14 cellular contexts compared by ENCODE assay signal in the genomic region with DNA sequence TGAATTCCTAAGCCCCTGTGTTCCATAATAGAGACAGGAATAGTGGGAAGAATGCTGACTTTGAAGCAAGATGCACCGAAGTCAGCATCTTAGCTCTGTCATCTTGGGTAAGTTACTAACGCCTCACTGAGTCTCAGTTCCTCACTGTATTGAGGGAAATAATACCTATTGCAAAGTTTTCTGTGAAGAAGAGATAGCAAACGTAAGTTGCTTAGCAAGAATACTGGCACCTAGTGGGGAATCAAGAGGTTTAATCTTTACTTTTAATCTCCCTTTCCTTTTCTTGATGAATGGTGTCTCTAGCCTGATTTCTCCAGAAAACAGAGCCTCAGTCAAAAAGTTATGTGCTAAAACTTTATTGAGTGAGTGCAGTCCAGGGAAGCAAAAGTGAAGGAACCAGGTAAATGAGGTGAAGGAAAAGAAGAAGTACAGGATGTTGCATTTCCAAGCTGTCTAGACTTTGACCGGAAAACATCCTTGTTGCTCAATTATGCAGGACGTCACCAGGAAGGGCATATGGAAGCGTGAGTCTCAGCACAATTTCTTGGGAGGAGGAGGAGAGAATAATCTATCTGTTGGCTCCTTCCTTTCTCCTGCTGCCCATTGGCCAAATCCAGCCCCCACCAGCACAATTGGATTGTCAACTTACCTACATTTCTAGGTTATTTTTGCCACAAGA.
DNase-seq lines count a peak whose midpoint lies in the region; ATAC-seq, FAIRE-seq and TF ChIP-seq lines count a peak whose summit lies in the region.
"Had no signal": no experiment of that assay in that cellular context is flagged by ENCODE, and none has a peak within 500 bp of the region (broad histone marks: within the 10 kb centered on the region; RNA-seq: fewer than 3 reads in every experiment).

No MANE protein-coding gene starts in this region.

- peaks cover 14% of the 10 kb centered on the region for H3K27me3 Mint-ChIP-seq in astrocyte (ENCODE audit: low read depth, unreplicated experiment)
- H3K27me3 Mint-ChIP-seq in activated CD8-positive, alpha-beta T cell treated with anti-CD3 and anti-CD28 coated beads, Interleukin-2, amount 10 ng/mL, durations not matched to agents 7 days and 5 days (ENCODE audit: low read depth): no peaks in the 10 kb centered on the region
- peaks cover 2% of the 10 kb centered on the region for H3K27me3 Mint-ChIP-seq in activated CD4-positive, alpha-beta T cell treated with anti-CD3 and anti-CD28 coated beads, Interleukin-2, amount 10 ng/mL, durations not matched to agents 7 days and 5 days

- H3K27ac ChIP-seq in Karpas-422 (ENCODE audit: low read length) (no peak overlapping the region), astrocyte (ENCODE audit: low read depth, low read length) (no peak overlapping the region)
- H3K27ac ChIP-seq: spleen, vagina had no signal

- no peak for FAIRE-seq in D721Med (lab: Jason Lieb, UNC)
- no peak for FAIRE-seq in astrocyte (lab: Jason Lieb, UNC)

- H3K4me3 Mint-ChIP-seq in astrocyte (ENCODE audit: unreplicated experiment): no peak overlapping the region
- H3K4me3 Mint-ChIP-seq in activated CD8-positive, alpha-beta T cell treated with anti-CD3 and anti-CD28 coated beads, Interleukin-2, amount 10 ng/mL, durations not matched to agents 7 days and 5 days: no peak overlapping the region
- H3K4me3 Mint-ChIP-seq in activated CD4-positive, alpha-beta T cell treated with anti-CD3 and anti-CD28 coated beads, Interleukin-2, amount 10 ng/mL, durations not matched to agents 7 days and 5 days: no peak overlapping the region
- H3K4me3 Mint-ChIP-seq: activated CD4-positive, alpha-beta T cell treated with anti-CD3 and anti-CD28 coated beads for 36 hours; naive B cell had no signal

- ATAC-seq in GM18517 (IDR thresholded peaks at IDR 0.05; ENCODE audit: unreplicated experiment) (no peak), HG03460 (IDR thresholded peaks at IDR 0.05; ENCODE audit: unreplicated experiment) (no peak)
- no peak for ATAC-seq in activated CD8-positive, alpha-beta T cell treated with anti-CD3 and anti-CD28 coated beads, Interleukin-2, amount 10 ng/mL, durations not matched to agents 7 days and 5 days
- ATAC-seq: activated CD4-positive, alpha-beta T cell treated with anti-CD3 and anti-CD28 coated beads for 36 hours had no signal

- no peaks in the 10 kb centered on the region for H3K79me2 ChIP-seq in Karpas-422 (ENCODE audit: low read length)
- H3K79me2 ChIP-seq in astrocyte (ENCODE audit: insufficient read depth, low read length): no peaks in the 10 kb centered on the region

- no peaks in the 10 kb centered on the region for H3K9me3 Mint-ChIP-seq in astrocyte (ENCODE audit: unreplicated experiment)
- no peaks in the 10 kb centered on the region for H3K9me3 Mint-ChIP-seq in activated CD8-positive, alpha-beta T cell treated with anti-CD3 and anti-CD28 coated beads, Interleukin-2, amount 10 ng/mL, durations not matched to agents 7 days and 5 days (ENCODE audit: insufficient read depth)
- no peaks in the 10 kb centered on the region for H3K9me3 Mint-ChIP-seq in activated CD4-positive, alpha-beta T cell treated with anti-CD3 and anti-CD28 coated beads, Interleukin-2, amount 10 ng/mL, durations not matched to agents 7 days and 5 days
- H3K9me3 Mint-ChIP-seq: naive B cell had no signal

- H3K4me1 ChIP-seq in Karpas-422 (ENCODE audit: low read length) (no peaks in the 10 kb centered on the region), astrocyte (ENCODE audit: insufficient read depth, low read length) (no peaks in the 10 kb centered on the region)
- H3K4me1 ChIP-seq: spleen, vagina had no signal

- no peaks in the 10 kb centered on the region for H3K36me3 Mint-ChIP-seq in astrocyte (ENCODE audit: low read depth, unreplicated experiment)
- no peaks in the 10 kb centered on the region for H3K36me3 Mint-ChIP-seq in activated CD8-positive, alpha-beta T cell treated with anti-CD3 and anti-CD28 coated beads, Interleukin-2, amount 10 ng/mL, durations not matched to agents 7 days and 5 days (ENCODE audit: low read depth)
- H3K36me3 Mint-ChIP-seq in activated CD4-positive, alpha-beta T cell treated with anti-CD3 and anti-CD28 coated beads, Interleukin-2, amount 10 ng/mL, durations not matched to agents 7 days and 5 days (ENCODE audit: low read depth): no peaks in the 10 kb centered on the region
- H3K36me3 Mint-ChIP-seq: naive B cell had no signal

- DNase-seq in D721Med (ENCODE audit: insufficient read length, low spot score) (no peak), Karpas-422 (peak; percentile 50), astrocyte (ENCODE audit: low read depth) (peak; percentile 21), kidney tubule cell (ENCODE audit: low spot score) (peak; percentile 6)
- no peak for DNase-seq in activated CD8-positive, alpha-beta T cell treated with anti-CD3 and anti-CD28 coated beads, Interleukin-2, amount 10 ng/mL, durations not matched to agents 7 days and 5 days
- DNase-seq in activated CD4-positive, alpha-beta T cell treated with anti-CD3 and anti-CD28 coated beads, Interleukin-2, amount 10 ng/mL, durations not matched to agents 7 days and 5 days: no peak
- DNase-seq: activated CD4-positive, alpha-beta T cell treated with anti-CD3 and anti-CD28 coated beads for 36 hours; activated naive CD4-positive, alpha-beta T cell; naive B cell; NCI-H187 treated with DMSO at 0.1 percent for 48 hours; spleen had no signal

- no peak overlapping the region for H3K9ac ChIP-seq in Karpas-422 (ENCODE audit: low read length)
- H3K9ac ChIP-seq in astrocyte (ENCODE audit: low read length): no peak overlapping the region

- H3K9me3 ChIP-seq in Karpas-422 (ENCODE audit: low read length): no peaks in the 10 kb centered on the region
- H3K9me3 ChIP-seq in astrocyte (ENCODE audit: insufficient read depth, low read depth, low read length): no peaks in the 10 kb centered on the region
- H3K9me3 ChIP-seq: spleen, vagina had no signal

- no peaks in the 10 kb centered on the region for H3K36me3 ChIP-seq in Karpas-422 (ENCODE audit: insufficient read depth, low read length)
- no peaks in the 10 kb centered on the region for H3K36me3 ChIP-seq in astrocyte (ENCODE audit: insufficient read depth, low read length)
- H3K36me3 ChIP-seq: spleen, vagina had no signal

- H3K4me1 Mint-ChIP-seq in astrocyte (ENCODE audit: low read depth, unreplicated experiment): no peaks in the 10 kb centered on the region
- H3K4me1 Mint-ChIP-seq in activated CD8-positive, alpha-beta T cell treated with anti-CD3 and anti-CD28 coated beads, Interleukin-2, amount 10 ng/mL, durations not matched to agents 7 days and 5 days (ENCODE audit: low read depth): no peaks in the 10 kb centered on the region
- H3K4me1 Mint-ChIP-seq in activated CD4-positive, alpha-beta T cell treated with anti-CD3 and anti-CD28 coated beads, Interleukin-2, amount 10 ng/mL, durations not matched to agents 7 days and 5 days: no peaks in the 10 kb centered on the region
- H3K4me1 Mint-ChIP-seq: activated CD4-positive, alpha-beta T cell treated with anti-CD3 and anti-CD28 coated beads for 36 hours; naive B cell had no signal

- TF ChIP-seq CTCF in D721Med (IDR thresholded peaks at IDR 0.05; ENCODE audit: insufficient read depth, missing control alignments) (peak; percentile 15), astrocyte (IDR thresholded peaks at IDR 0.05; ENCODE audit: insufficient read depth, low read depth, low read length) (peak; percentile 15)

- H3K4me3 ChIP-seq in Karpas-422 (ENCODE audit: low read length): no peak overlapping the region
- no peak overlapping the region for H3K4me3 ChIP-seq in astrocyte (ENCODE audit: insufficient read depth, low read depth, low read length)
- H3K4me3 ChIP-seq: spleen, vagina had no signal

- H4K20me1 ChIP-seq in Karpas-422 (ENCODE audit: insufficient read depth, low read depth, low read length) (no peaks in the 10 kb centered on the region), astrocyte (ENCODE audit: insufficient read depth, low read length) (no peaks in the 10 kb centered on the region)

- CTCF ChIA-PET in activated CD8-positive, alpha-beta T cell treated with anti-CD3 and anti-CD28 coated beads, Interleukin-2, amount 10 ng/mL, durations not matched to agents 7 days and 5 days (lab: Charles Lee): interaction anchor here (0.8 kb wide), 1 partner anchor 174 kb away, joined by 3 read pairs; no protein-coding TSS in a partner anchor
- CTCF ChIA-PET in activated CD4-positive, alpha-beta T cell treated with anti-CD3 and anti-CD28 coated beads, Interleukin-2, amount 10 ng/mL, durations not matched to agents 7 days and 5 days (lab: Charles Lee): no interaction called here

- no peak overlapping the region for H3K4me2 ChIP-seq in Karpas-422 (ENCODE audit: low read depth, low read length, poor library complexity, severe bottlenecking)
- H3K4me2 ChIP-seq in astrocyte (ENCODE audit: low read length): no peak overlapping the region

- no peak overlapping the region for H3K27ac Mint-ChIP-seq in astrocyte (ENCODE audit: unreplicated experiment)
- no peak overlapping the region for H3K27ac Mint-ChIP-seq in activated CD8-positive, alpha-beta T cell treated with anti-CD3 and anti-CD28 coated beads, Interleukin-2, amount 10 ng/mL, durations not matched to agents 7 days and 5 days
- no peak overlapping the region for H3K27ac Mint-ChIP-seq in activated CD4-positive, alpha-beta T cell treated with anti-CD3 and anti-CD28 coated beads, Interleukin-2, amount 10 ng/mL, durations not matched to agents 7 days and 5 days
- H3K27ac Mint-ChIP-seq: activated CD4-positive, alpha-beta T cell treated with anti-CD3 and anti-CD28 coated beads for 36 hours had no signal

- H3K27me3 ChIP-seq in Karpas-422 (ENCODE audit: low read length): no peaks in the 10 kb centered on the region
- no peaks in the 10 kb centered on the region for H3K27me3 ChIP-seq in astrocyte (ENCODE audit: insufficient read depth, low read length)
- H3K27me3 ChIP-seq: vagina had no signal

- H3K9me2 ChIP-seq in Karpas-422 (replicated peaks; ENCODE audit: insufficient read depth, low read length): no peaks in the 10 kb centered on the region

- H2AFZ ChIP-seq in Karpas-422 (ENCODE audit: low read length) (no peak overlapping the region), astrocyte (ENCODE audit: low read depth, low read length) (no peak overlapping the region)

- POLR2A ChIA-PET in activated CD8-positive, alpha-beta T cell treated with anti-CD3 and anti-CD28 coated beads, Interleukin-2, amount 10 ng/mL, durations not matched to agents 7 days and 5 days (lab: Charles Lee): no interaction called here
- POLR2A ChIA-PET in activated CD4-positive, alpha-beta T cell treated with anti-CD3 and anti-CD28 coated beads, Interleukin-2, amount 10 ng/mL, durations not matched to agents 7 days and 5 days (lab: Charles Lee): no interaction called here

Comparison
In these comparisons a context has a peak if more than half of its experiments do, and no peak if none do; other contexts are left out.
1. DNase-seq: peak in Karpas-422 (single experiment), astrocyte (single experiment) and kidney tubule cell (single experiment); none in D721Med (single experiment), activated CD8-positive, alpha-beta T cell treated with anti-CD3 and anti-CD28 coated beads, Interleukin-2, amount 10 ng/mL, durations not matched to agents 7 days and 5 days (single experiment) and activated CD4-positive, alpha-beta T cell treated with anti-CD3 and anti-CD28 coated beads, Interleukin-2, amount 10 ng/mL, durations not matched to agents 7 days and 5 days (single experiment).